ENCODE assay signal across 13 cellular contexts in the genomic region with DNA sequence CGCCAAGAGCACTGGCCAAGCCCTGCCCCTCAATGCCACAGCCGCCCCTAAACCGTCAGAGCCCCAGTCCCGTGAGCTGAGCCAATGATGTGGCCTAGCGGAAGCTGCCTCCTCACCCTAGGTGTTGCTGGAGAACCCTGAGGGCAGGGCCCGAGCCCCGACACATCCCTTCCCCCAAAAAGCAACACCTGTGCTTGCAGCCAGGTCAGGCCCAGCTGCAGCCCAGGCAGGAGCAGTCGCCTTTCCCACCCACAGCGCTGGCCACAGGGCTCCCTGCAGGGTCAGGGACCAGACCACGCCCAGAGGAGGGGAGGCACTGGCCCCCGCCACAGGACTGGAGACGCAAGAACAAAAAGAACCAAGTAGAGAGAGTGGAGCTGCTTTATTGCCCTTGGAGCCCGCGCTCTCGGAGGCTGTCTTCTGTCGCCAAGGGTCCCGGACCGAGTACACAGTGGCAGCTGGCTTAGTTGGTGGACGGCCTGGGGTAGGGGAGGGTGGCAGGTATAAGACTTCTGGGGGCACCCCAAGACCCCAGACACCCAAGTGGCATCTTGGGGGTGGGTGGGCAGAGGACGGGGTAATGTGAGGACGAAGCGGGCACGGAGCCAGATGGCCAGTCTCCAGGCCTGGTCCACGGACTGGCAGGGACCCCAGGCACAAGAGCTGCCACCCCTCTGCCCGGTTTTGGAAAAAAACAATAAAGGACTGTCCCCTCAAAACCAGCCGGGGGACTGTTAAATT. TPM values are rescaled to one million over a fixed set of nuclear protein-coding genes. Genes with fewer than 3 reads are reported as not detected.
DNase-seq lines count a peak whose midpoint lies in the region; ATAC-seq, FAIRE-seq and TF ChIP-seq lines count a peak whose summit lies in the region.
"Had no signal": no experiment of that assay in that cellular context is flagged by ENCODE, and none has a peak within 500 bp of the region (broad histone marks: within the 10 kb centered on the region; RNA-seq: fewer than 3 reads in every experiment).

No MANE protein-coding gene starts in this region.

- in situ Hi-C loops in K562 (cut with MboI) = no loop called here

- no peaks in the 10 kb centered on the region for H3K9me3 Mint-ChIP-seq in stimulated activated memory B cell treated with anti-CD40 and anti-IgM and Interleukin-4, amounts not matched to agents 10 μg/mL and 1 μg/mL and 100 μg/mL, for 72 hours
- H3K9me3 Mint-ChIP-seq: activated B cell treated with CpG ODN at 0.5 μM for 24 hours had no signal

- TF ChIP-seq POLR2A in heart left ventricle (IDR thresholded peaks at IDR 0.05) (no peak), K562 (conservative IDR thresholded peaks at IDR 0.05) (peak; percentile 64), testis (IDR thresholded peaks at IDR 0.05) (no peak)

- CTCF ChIA-PET in K562 (lab: Yijun Ruan, JAX; ENCODE audit: low intra/inter-chr PET ratio) = interaction anchor here (0.5 kb wide), 1 partner anchor 58 kb away, joined by 3 read pairs; no protein-coding TSS in a partner anchor
- CTCF ChIA-PET in HEK293T (lab: Yijun Ruan, JAX) = interaction anchor here (1.5 kb wide), 1 partner anchor 19 kb away, joined by 6 read pairs; no protein-coding TSS in a partner anchor

- H3K9me1 ChIP-seq in K562 (ENCODE audit: control insufficient read depth, insufficient read depth, low read length) = no peaks in the 10 kb centered on the region

- H3K9me3 ChIP-seq in cardiac muscle cell (ENCODE audit: low read depth) (no peaks in the 10 kb centered on the region), heart left ventricle (no peaks in the 10 kb centered on the region), MG63 (no peaks in the 10 kb centered on the region), K562 (replicated peaks; ENCODE audit: control insufficient read depth, insufficient read depth, low read depth, low read length) (no peaks in the 10 kb centered on the region), testis (no peaks in the 10 kb centered on the region)

- POLR2A ChIA-PET in K562 (lab: Yijun Ruan, JAX) (interaction anchor here (0.6 to 5.8 kb wide), 8 partner anchors 7 to 361 kb away, joined by 3 to 49 read pairs (median 4); partner anchors contain the start of gene PPAN), HEK293T (lab: Yijun Ruan, JAX) (interaction anchor here (1.8 to 4.3 kb wide), 3 partner anchors 8 to 17 kb away, joined by 5 to 24 read pairs (median 17); partner anchors contain the start of gene PPAN)

- peak overlapping the region; percentile 23 for H3K27ac ChIP-seq in cardiac muscle cell
- no peak overlapping the region for H3K27ac ChIP-seq in heart left ventricle
- no peak overlapping the region for H3K27ac ChIP-seq in K562 (ENCODE audit: extremely low read depth, low read depth, low read length)
- H3K27ac ChIP-seq in testis = no peak overlapping the region

- H2AFZ ChIP-seq in K562 (ENCODE audit: low read depth, low read length) = no peak overlapping the region

- peaks cover 75% of the 10 kb centered on the region for H3K4me1 Mint-ChIP-seq in stimulated activated memory B cell treated with anti-CD40 and anti-IgM and Interleukin-4, amounts not matched to agents 10 μg/mL and 1 μg/mL and 100 μg/mL, for 72 hours

- no peak for DNase-seq in cardiac muscle cell (ENCODE audit: low read depth in 1 of 2, low spot score in 1 of 2)
- DNase-seq in heart left ventricle = no peak
- DNase-seq in MG63 = peak; percentile 53
- peak in 2 of 4 experiments; percentile 33 for DNase-seq in K562 (ENCODE audit: extremely low read depth in 1 of 4, low spot score in 3 of 4)
- no peak for DNase-seq in testis
- no peak for DNase-seq in HEK293T (ENCODE audit: extremely low spot score)
- DNase-seq: activated B cell treated with CpG ODN at 0.5 μM for 24 hours, COR-L47, hippocampal formation, retina had no signal

- FAIRE-seq in K562 (lab: Jason Lieb, UNC) = no peak
- FAIRE-seq: endometrium had no signal

- no peak for ATAC-seq in heart left ventricle
- ATAC-seq in K562 = peak; percentile 4
- ATAC-seq in stimulated activated memory B cell treated with anti-CD40 and anti-IgM and Interleukin-4, amounts not matched to agents 10 μg/mL and 1 μg/mL and 100 μg/mL, for 72 hours = no peak
- ATAC-seq in HG03095 (IDR thresholded peaks at IDR 0.05; ENCODE audit: unreplicated experiment) = no peak

- H3K27me3 ChIP-seq in cardiac muscle cell (no peaks in the 10 kb centered on the region), heart left ventricle (no peaks in the 10 kb centered on the region), MG63 (no peaks in the 10 kb centered on the region), K562 (ENCODE audit: control insufficient read depth in 2 of 2, insufficient read depth in 2 of 2, low read length in 2 of 2) (no peaks in the 10 kb centered on the region), testis (no peaks in the 10 kb centered on the region)

- peak overlapping the region; percentile 60 for H3K4me3 Mint-ChIP-seq in stimulated activated memory B cell treated with anti-CD40 and anti-IgM and Interleukin-4, amounts not matched to agents 10 μg/mL and 1 μg/mL and 100 μg/mL, for 72 hours
- H3K4me3 Mint-ChIP-seq: activated B cell treated with CpG ODN at 0.5 μM for 24 hours had no signal

- 71 to 84% (median 80%) methylated on average over 23 to 26 of the region's 26 CpGs for WGBS in heart left ventricle, 4 donors
- 80% methylated on average over 12 of the region's 26 CpGs for WGBS in K562 (ENCODE audit: insufficient coverage, low coverage, missing lambda C conversion rate)
- WGBS in testis, 2 donors = 83 to 84% methylated on average over 15 to 26 of the region's 26 CpGs

- no peak for TF ChIP-seq CTCF in cardiac muscle cell (IDR thresholded peaks at IDR 0.05; ENCODE audit: low read depth, low read length)
- TF ChIP-seq CTCF in heart left ventricle (IDR thresholded peaks at IDR 0.05) = no peak
- TF ChIP-seq CTCF in K562 (IDR thresholded peaks at IDR 0.05 in 2 of 3, conservative IDR thresholded peaks at IDR 0.05 in 1 of 3; ENCODE audit: insufficient read depth in 2 of 3, low read depth in 1 of 3, low read length in 3 of 3) = no peak
- TF ChIP-seq CTCF in testis (IDR thresholded peaks at IDR 0.05) = no peak

- peak overlapping the region in 1 of 2 experiments; percentile 50; a peak in 1 of 4 replicates for H3K9ac ChIP-seq in K562 (ENCODE audit: insufficient read depth in 1 of 2, low read depth in 2 of 2, low read length in 2 of 2)

- intact Hi-C loops in heart left ventricle (cut with DNase I) (loop anchor here in 7 of 10 donors (5.0 to 10.0 kb wide), 5 partner anchors 130 to 270 kb away; partner anchors contain the start of genes MRPL4 (in 2 of the 7), OLFM2 (in 2 of the 7) and TYK2 (in 1 of the 7)), K562 (cut with micrococcal nuclease) (loop anchor here (5.0 kb wide), 1 partner anchor 183 kb away; no protein-coding TSS in a partner anchor), testis (cut with DNase I; ENCODE audit: low total_unique reads) (loop anchor here (10.0 kb wide), 1 partner anchor 130 kb away; no protein-coding TSS in a partner anchor)

- H3K36me3 ChIP-seq in cardiac muscle cell = peaks cover 48% of the 10 kb centered on the region
- peaks cover 3 to 72% (median 57%) of the 10 kb centered on the region in 9 donors for H3K36me3 ChIP-seq in heart left ventricle
- peaks cover 82% of the 10 kb centered on the region for H3K36me3 ChIP-seq in MG63
- H3K36me3 ChIP-seq in K562 (ENCODE audit: control insufficient read depth, insufficient read depth, low read length) = peaks cover 63% of the 10 kb centered on the region; the same call in 2 of the 3 replicates
- no peaks in the 10 kb centered on the region for H3K36me3 ChIP-seq in testis (ENCODE audit: low read depth, missing control alignments)

- peaks cover 80% of the 10 kb centered on the region for H3K36me3 Mint-ChIP-seq in stimulated activated memory B cell treated with anti-CD40 and anti-IgM and Interleukin-4, amounts not matched to agents 10 μg/mL and 1 μg/mL and 100 μg/mL, for 72 hours

- no peaks in the 10 kb centered on the region for H3K27me3 Mint-ChIP-seq in stimulated activated memory B cell treated with anti-CD40 and anti-IgM and Interleukin-4, amounts not matched to agents 10 μg/mL and 1 μg/mL and 100 μg/mL, for 72 hours
- H3K27me3 Mint-ChIP-seq: activated B cell treated with CpG ODN at 0.5 μM for 24 hours had no signal

- no TSS peak for BruUV-seq in K562 (replicated peaks; lab: Mats Ljungman, UMichigan)

- TF ChIP-seq RAD21 in K562 (CRISPR knock-in tag; conservative IDR thresholded peaks at IDR 0.05 in 1 of 2, IDR thresholded peaks at IDR 0.05 in 1 of 2) = no peak

- peaks cover 5% of the 10 kb centered on the region; the same call in 1 of the 2 replicates for H4K20me1 ChIP-seq in K562 (replicated peaks; ENCODE audit: control insufficient read depth, insufficient read depth, low read length)

- H3K27ac Mint-ChIP-seq in stimulated activated memory B cell treated with anti-CD40 and anti-IgM and Interleukin-4, amounts not matched to agents 10 μg/mL and 1 μg/mL and 100 μg/mL, for 72 hours = peak overlapping the region; percentile 91
- H3K27ac Mint-ChIP-seq: activated B cell treated with CpG ODN at 0.5 μM for 24 hours had no signal

- H3K4me1 ChIP-seq in cardiac muscle cell (ENCODE audit: low read depth) (peaks cover 6% of the 10 kb centered on the region), heart left ventricle (peaks cover 0 to 47% (median 8%) of the 10 kb centered on the region in 12 donors), K562 (replicated peaks in 1 of 2; ENCODE audit: control insufficient read depth in 2 of 2, insufficient read depth in 2 of 2, low read length in 2 of 2) (peaks cover 3 to 91% of the 10 kb centered on the region in 2 experiments; a peak in 3 of 5 replicates), testis (peaks cover 8% of the 10 kb centered on the region)

- no peak overlapping the region for H3K4me2 ChIP-seq in K562 (ENCODE audit: insufficient read depth, low read length)

- no peak for TF ChIP-seq EP300 in K562 (IDR thresholded peaks at IDR 0.05; ENCODE audit: low read length)

- H3K79me2 ChIP-seq in K562 (ENCODE audit: control insufficient read depth, insufficient read depth, low read length) = peaks cover 15% of the 10 kb centered on the region

- H3K4me3 ChIP-seq in cardiac muscle cell (no peak overlapping the region), heart left ventricle (no peak overlapping the region), MG63 (no peak overlapping the region), K562 (no peak overlapping the region), testis (no peak overlapping the region)

RNA-seq across cellular contexts. Expression of gene P2RY11, which starts 3.3 kb away (rescaled TPM):
- 13.7 and 19.4 TPM in 2 replicates for total RNA-seq in cardiac muscle cell
- polyA plus RNA-seq in cardiac muscle cell = 13.1 and 14.1 TPM in 2 replicates
- total RNA-seq in heart left ventricle = 10 to 100 TPM in 1 of 9 donors, 1 to 10 TPM in 8; 3.1 to 11.7 (median 6.3) TPM
- 1 to 10 TPM; 3.6 to 5.2 TPM for polyA plus RNA-seq in heart left ventricle
- total RNA-seq in MG63 (2014; rRNA removed; shearing (Covaris generic); ENCODE audit: low replicate concordance) = 2.0 and 5.9 TPM in 2 replicates
- 7.8 and 42.3 TPM in 2 replicates for total RNA-seq in K562 (2011; cell fraction: chromatin; rRNA removed; ENCODE audit: low replicate concordance)
- total RNA-seq in K562 (2011; cell fraction: nucleolus; rRNA removed) = 18.0 and 23.8 TPM in 2 replicates
- total RNA-seq in K562 (2011; cell fraction: nucleoplasm; rRNA removed) = 12.8 and 19.6 TPM in 2 replicates
- total RNA-seq in K562 (2014; rRNA removed) = 1.5 and 3.2 TPM in 2 replicates
- total RNA-seq in K562 (2014; rRNA removed; fragmentation: Illumina TruSeq; extraction: Trizol) = 1.4 and 1.5 TPM in 2 replicates
- 4.6 TPM in 2 replicates for total RNA-seq in K562 (2015; rRNA removed; fragmentation: Illumina TruSeq; extraction: Trizol)
- total RNA-seq in K562 (2021) = 10.1 and 10.2 TPM in 2 replicates
- 2.4 and 6.5 TPM in 2 replicates for polyA plus RNA-seq in K562 (2011; rRNA removed)
- polyA plus RNA-seq in K562 (2011; cell fraction: cytosol; rRNA removed) = 5.8 and 7.6 TPM in 2 replicates
- polyA plus RNA-seq in K562 (2011; cell fraction: nucleus; rRNA removed) = 9.8 and 12.6 TPM in 2 replicates
- 6.2 and 11.6 TPM in 2 replicates for polyA plus RNA-seq in K562 (2012)
- polyA plus RNA-seq in K562 (2014; fragmentation: Illumina TruSeq; extraction: Trizol) = 1.5 and 2.1 TPM in 2 replicates
- polyA plus RNA-seq in K562 (2014; fragmentation: Nextera tagmentation; extraction: Ambion mirVana) = under 1 TPM; 0.03 to 0.07 TPM
- polyA plus RNA-seq in K562 (2014; rRNA removed) = 4.5 and 5.9 TPM in 2 replicates
- polyA minus RNA-seq in K562 (2011; rRNA and poly(A)+ RNA removed) = 1.5 and 1.9 TPM in 2 replicates
- 2.6 and 7.6 TPM in 2 replicates for polyA minus RNA-seq in K562 (2011; cell fraction: cytosol; rRNA and poly(A)+ RNA removed)
- polyA minus RNA-seq in K562 (2011; cell fraction: nucleus; rRNA and poly(A)+ RNA removed) = 3.8 and 4.9 TPM in 2 replicates
- 10 to 100 TPM; 25.0 to 27.8 TPM for total RNA-seq in testis
- polyA plus RNA-seq in testis (ENCODE audit: insufficient read depth, low read depth, low replicate concordance) = 16.3 TPM

RNA-seq across cellular contexts. Expression of gene EIF3G, which starts 4.9 kb away (rescaled TPM):
- total RNA-seq in cardiac muscle cell (353 and 384 TPM in 2 replicates), heart left ventricle (100 to 1,000 TPM; 148 to 302 (median 179) TPM), K562 (2014; rRNA removed) (496 and 567 TPM in 2 replicates), K562 (2014; rRNA removed; fragmentation: Illumina TruSeq; extraction: Trizol) (180 and 183 TPM in 2 replicates), K562 (2015; rRNA removed; fragmentation: Illumina TruSeq; extraction: Trizol) (303 and 312 TPM in 2 replicates), K562 (2021) (388 and 395 TPM in 2 replicates), testis (100 to 1,000 TPM; 281 to 306 TPM)
- polyA plus RNA-seq in cardiac muscle cell (206 and 223 TPM in 2 replicates), heart left ventricle (100 to 1,000 TPM; 124 to 233 TPM), K562 (2011; rRNA removed) (119 and 135 TPM in 2 replicates), K562 (2014; fragmentation: Illumina TruSeq; extraction: Trizol) (338 and 435 TPM in 2 replicates), K562 (2014; fragmentation: Nextera tagmentation; extraction: Ambion mirVana) (10 to 100 TPM; 35.3 to 53.8 TPM), K562 (2014; rRNA removed) (299 and 361 TPM in 2 replicates), testis (ENCODE audit: insufficient read depth, low read depth, low replicate concordance) (348 TPM)
- total RNA-seq in MG63 (2014; rRNA removed; shearing (Covaris generic); ENCODE audit: low replicate concordance) = 677 and 743 TPM in 2 replicates
- 149 and 492 TPM in 2 replicates for total RNA-seq in K562 (2011; cell fraction: chromatin; rRNA removed; ENCODE audit: low replicate concordance)
- 401 and 445 TPM in 2 replicates for total RNA-seq in K562 (2011; cell fraction: nucleolus; rRNA removed)
- total RNA-seq in K562 (2011; cell fraction: nucleoplasm; rRNA removed) = 251 and 254 TPM in 2 replicates
- polyA plus RNA-seq in K562 (2011; cell fraction: cytosol; rRNA removed) = 195 and 287 TPM in 2 replicates
- polyA plus RNA-seq in K562 (2011; cell fraction: nucleus; rRNA removed) = 588 and 868 TPM in 2 replicates
- 313 and 327 TPM in 2 replicates for polyA plus RNA-seq in K562 (2012)
- polyA minus RNA-seq in K562 (2011; rRNA and poly(A)+ RNA removed) = 37.8 and 59.9 TPM in 2 replicates
- 98.8 and 105 TPM in 2 replicates for polyA minus RNA-seq in K562 (2011; cell fraction: cytosol; rRNA and poly(A)+ RNA removed)
- polyA minus RNA-seq in K562 (2011; cell fraction: nucleus; rRNA and poly(A)+ RNA removed) = 95.6 and 97.2 TPM in 2 replicates

RNA-seq across cellular contexts. Expression of gene PPAN, which starts 8.7 kb away (rescaled TPM):
- total RNA-seq in cardiac muscle cell (51.0 and 67.3 TPM in 2 replicates), heart left ventricle (10 to 100 TPM; 16.3 to 24.9 (median 19.0) TPM), K562 (2014; rRNA removed) (111 and 141 TPM in 2 replicates), K562 (2014; rRNA removed; fragmentation: Illumina TruSeq; extraction: Trizol) (21.1 and 29.3 TPM in 2 replicates), K562 (2015; rRNA removed; fragmentation: Illumina TruSeq; extraction: Trizol) (76.2 and 78.6 TPM in 2 replicates), K562 (2021) (113 and 122 TPM in 2 replicates), testis (10 to 100 TPM; 66.2 to 68.1 TPM)
- polyA plus RNA-seq in cardiac muscle cell (42.9 and 47.1 TPM in 2 replicates), heart left ventricle (10 to 100 TPM; 34.4 to 41.4 TPM), K562 (2011; rRNA removed) (43.2 and 54.4 TPM in 2 replicates), K562 (2014; fragmentation: Illumina TruSeq; extraction: Trizol) (59.1 and 66.9 TPM in 2 replicates), K562 (2014; fragmentation: Nextera tagmentation; extraction: Ambion mirVana) (1 to 10 TPM; 2.2 to 4.9 TPM), K562 (2014; rRNA removed) (129 TPM in 2 replicates), testis (ENCODE audit: insufficient read depth, low read depth, low replicate concordance) (39.3 TPM)
- 128 and 155 TPM in 2 replicates for total RNA-seq in MG63 (2014; rRNA removed; shearing (Covaris generic); ENCODE audit: low replicate concordance)
- total RNA-seq in K562 (2011; cell fraction: chromatin; rRNA removed; ENCODE audit: low replicate concordance) = 43.7 and 158 TPM in 2 replicates
- total RNA-seq in K562 (2011; cell fraction: nucleolus; rRNA removed) = 136 and 158 TPM in 2 replicates
- 72.6 and 76.3 TPM in 2 replicates for total RNA-seq in K562 (2011; cell fraction: nucleoplasm; rRNA removed)
- 55.0 and 104 TPM in 2 replicates for polyA plus RNA-seq in K562 (2011; cell fraction: cytosol; rRNA removed)
- 120 and 211 TPM in 2 replicates for polyA plus RNA-seq in K562 (2011; cell fraction: nucleus; rRNA removed)
- polyA plus RNA-seq in K562 (2012) = 52.6 and 75.7 TPM in 2 replicates
- 26.1 and 49.0 TPM in 2 replicates for polyA minus RNA-seq in K562 (2011; rRNA and poly(A)+ RNA removed)
- 66.1 and 69.2 TPM in 2 replicates for polyA minus RNA-seq in K562 (2011; cell fraction: cytosol; rRNA and poly(A)+ RNA removed)
- 65.4 and 68.5 TPM in 2 replicates for polyA minus RNA-seq in K562 (2011; cell fraction: nucleus; rRNA and poly(A)+ RNA removed)

RNA-seq across cellular contexts. Expression of gene ANGPTL6, which starts 12.3 kb away (rescaled TPM):
- total RNA-seq in cardiac muscle cell = 0.51 and 0.88 TPM in 2 replicates
- 0.62 and 0.75 TPM in 2 replicates for polyA plus RNA-seq in cardiac muscle cell
- total RNA-seq in heart left ventricle = under 1 TPM in 1 of 9 donors, not detected in 8; 0.43 TPM
- polyA plus RNA-seq in heart left ventricle = under 1 TPM in 1 of 2 donors, not detected in 1; 0.19 TPM
- total RNA-seq in MG63 (2014; rRNA removed; shearing (Covaris generic); ENCODE audit: low replicate concordance) = not detected in 2 replicates
- 0.81 and 2.5 TPM in 2 replicates for total RNA-seq in K562 (2011; cell fraction: chromatin; rRNA removed; ENCODE audit: low replicate concordance)
- total RNA-seq in K562 (2011; cell fraction: nucleolus; rRNA removed) = 1.8 and 3.0 TPM in 2 replicates
- total RNA-seq in K562 (2011; cell fraction: nucleoplasm; rRNA removed) = 1.6 and 2.9 TPM in 2 replicates
- 0.86 and 2.1 TPM in 2 replicates for total RNA-seq in K562 (2014; rRNA removed)
- 0.38 and 0.58 TPM in 2 replicates for total RNA-seq in K562 (2014; rRNA removed; fragmentation: Illumina TruSeq; extraction: Trizol)
- 0.23 and 0.36 TPM in 2 replicates for total RNA-seq in K562 (2015; rRNA removed; fragmentation: Illumina TruSeq; extraction: Trizol)
- 0.42 and 0.58 TPM in 2 replicates for total RNA-seq in K562 (2021)
- polyA plus RNA-seq in K562 (2011; rRNA removed) = 0.54 and 0.83 TPM in 2 replicates
- 0.66 and 1.6 TPM in 2 replicates for polyA plus RNA-seq in K562 (2011; cell fraction: cytosol; rRNA removed)
- 1.4 and 4.2 TPM in 2 replicates for polyA plus RNA-seq in K562 (2011; cell fraction: nucleus; rRNA removed)
- polyA plus RNA-seq in K562 (2012) = 0.51 and 0.70 TPM in 2 replicates
- 0.22 and 0.43 TPM in 2 replicates for polyA plus RNA-seq in K562 (2014; fragmentation: Illumina TruSeq; extraction: Trizol)
- polyA plus RNA-seq in K562 (2014; fragmentation: Nextera tagmentation; extraction: Ambion mirVana) = not detected
- 0.31 and 0.97 TPM in 2 replicates for polyA plus RNA-seq in K562 (2014; rRNA removed)
- polyA minus RNA-seq in K562 (2011; rRNA and poly(A)+ RNA removed) = 0.09 and 0.21 TPM in 2 replicates
- 1.4 TPM in 1 of 2 replicates, not detected in the other for polyA minus RNA-seq in K562 (2011; cell fraction: cytosol; rRNA and poly(A)+ RNA removed)
- 0.33 and 1.8 TPM in 2 replicates for polyA minus RNA-seq in K562 (2011; cell fraction: nucleus; rRNA and poly(A)+ RNA removed)
- total RNA-seq in testis = 1 to 10 TPM; 7.6 to 8.7 TPM
- polyA plus RNA-seq in testis (ENCODE audit: insufficient read depth, low read depth, low replicate concordance) = 3.0 TPM

RNA-seq across cellular contexts. Expression of gene SHFL, which starts 28.7 kb away (rescaled TPM):
- total RNA-seq in cardiac muscle cell = 3.4 and 7.8 TPM in 2 replicates
- polyA plus RNA-seq in cardiac muscle cell = 2.2 and 4.8 TPM in 2 replicates
- total RNA-seq in heart left ventricle = 10 to 100 TPM in 4 of 9 donors, 1 to 10 TPM in 5; 6.3 to 29.0 (median 8.7) TPM
- 10 to 100 TPM in 1 of 2 donors, 1 to 10 TPM in 1; 7.7 to 13.0 TPM for polyA plus RNA-seq in heart left ventricle
- total RNA-seq in MG63 (2014; rRNA removed; shearing (Covaris generic); ENCODE audit: low replicate concordance) = 22.5 and 28.9 TPM in 2 replicates
- total RNA-seq in K562 (2011; cell fraction: chromatin; rRNA removed; ENCODE audit: low replicate concordance) = 31.5 and 78.2 TPM in 2 replicates
- 47.9 and 51.2 TPM in 2 replicates for total RNA-seq in K562 (2011; cell fraction: nucleolus; rRNA removed)
- total RNA-seq in K562 (2011; cell fraction: nucleoplasm; rRNA removed) = 41.4 and 44.2 TPM in 2 replicates
- total RNA-seq in K562 (2014; rRNA removed) = 13.0 and 16.6 TPM in 2 replicates
- total RNA-seq in K562 (2014; rRNA removed; fragmentation: Illumina TruSeq; extraction: Trizol) = 5.8 and 6.4 TPM in 2 replicates
- 6.8 and 7.5 TPM in 2 replicates for total RNA-seq in K562 (2015; rRNA removed; fragmentation: Illumina TruSeq; extraction: Trizol)
- total RNA-seq in K562 (2021) = 15.1 and 16.4 TPM in 2 replicates
- polyA plus RNA-seq in K562 (2011; rRNA removed) = 10.5 and 13.7 TPM in 2 replicates
- polyA plus RNA-seq in K562 (2011; cell fraction: cytosol; rRNA removed) = 9.5 and 19.0 TPM in 2 replicates
- 60.4 and 126 TPM in 2 replicates for polyA plus RNA-seq in K562 (2011; cell fraction: nucleus; rRNA removed)
- 13.8 and 24.0 TPM in 2 replicates for polyA plus RNA-seq in K562 (2012)
- 14.1 and 16.8 TPM in 2 replicates for polyA plus RNA-seq in K562 (2014; fragmentation: Illumina TruSeq; extraction: Trizol)
- polyA plus RNA-seq in K562 (2014; fragmentation: Nextera tagmentation; extraction: Ambion mirVana) = 1 to 10 TPM; 1.5 to 2.6 TPM
- 22.6 and 25.7 TPM in 2 replicates for polyA plus RNA-seq in K562 (2014; rRNA removed)
- 3.4 and 7.6 TPM in 2 replicates for polyA minus RNA-seq in K562 (2011; rRNA and poly(A)+ RNA removed)
- 3.1 and 3.3 TPM in 2 replicates for polyA minus RNA-seq in K562 (2011; cell fraction: cytosol; rRNA and poly(A)+ RNA removed)
- 10.0 and 21.1 TPM in 2 replicates for polyA minus RNA-seq in K562 (2011; cell fraction: nucleus; rRNA and poly(A)+ RNA removed)
- total RNA-seq in testis = 10 to 100 TPM; 20.4 to 25.8 TPM
- polyA plus RNA-seq in testis (ENCODE audit: insufficient read depth, low read depth, low replicate concordance) = 18.7 TPM
